ENCODE assay signal across 1 cellular context in the genomic region with DNA sequence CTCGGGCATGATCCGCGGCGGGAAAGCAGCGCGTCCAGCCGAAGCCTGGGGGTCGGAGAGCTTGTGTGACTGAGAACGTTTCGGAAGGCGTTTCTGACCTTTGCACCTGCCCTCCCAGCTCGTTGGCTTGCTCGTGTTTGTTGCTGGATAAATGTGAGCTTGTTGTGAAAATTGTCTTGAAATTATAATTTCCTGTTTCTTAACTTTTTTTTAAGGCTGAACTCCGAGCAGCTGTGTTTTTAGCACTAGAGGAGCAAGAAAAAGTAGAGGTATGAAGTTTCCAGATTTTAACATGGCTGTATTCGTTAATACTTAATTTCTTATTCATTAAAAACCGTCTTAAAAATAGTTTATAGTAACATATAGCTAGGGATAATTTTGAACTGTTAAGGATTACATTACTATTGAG.
A peak's percentile ranks its signal among the peaks of the same experiment; 100 is the strongest.
TF ChIP-seq lines count a peak whose summit lies in the region.

No MANE protein-coding gene starts in this region.

TF ChIP-seq in HepG2, 621 proteins besides CTCF, POLR2A, EP300 and RAD21 (continued from another document and continues in another):
- TF ChIP-seq, protein P1, sequence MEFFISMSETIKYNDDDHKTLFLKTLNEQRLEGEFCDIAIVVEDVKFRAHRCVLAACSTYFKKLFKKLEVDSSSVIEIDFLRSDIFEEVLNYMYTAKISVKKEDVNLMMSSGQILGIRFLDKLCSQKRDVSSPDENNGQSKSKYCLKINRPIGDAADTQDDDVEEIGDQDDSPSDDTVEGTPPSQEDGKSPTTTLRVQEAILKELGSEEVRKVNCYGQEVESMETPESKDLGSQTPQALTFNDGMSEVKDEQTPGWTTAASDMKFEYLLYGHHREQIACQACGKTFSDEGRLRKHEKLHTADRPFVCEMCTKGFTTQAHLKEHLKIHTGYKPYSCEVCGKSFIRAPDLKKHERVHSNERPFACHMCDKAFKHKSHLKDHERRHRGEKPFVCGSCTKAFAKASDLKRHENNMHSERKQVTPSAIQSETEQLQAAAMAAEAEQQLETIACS (CRISPR knock-in tag; IDR thresholded peaks at IDR 0.05) = no peak
- TF ChIP-seq ZBTB38 (CRISPR knock-in tag; IDR thresholded peaks at IDR 0.05) = no peak
- no peak for TF ChIP-seq SCMH1 (CRISPR knock-in tag; IDR thresholded peaks at IDR 0.05; ENCODE audit: borderline replicate concordance)
- no peak for TF ChIP-seq SOX5 (CRISPR knock-in tag; IDR thresholded peaks at IDR 0.05; ENCODE audit: borderline replicate concordance)
- no peak for TF ChIP-seq MBNL3 (CRISPR knock-in tag; conservative IDR thresholded peaks at IDR 0.05)
- TF ChIP-seq, protein P2, sequence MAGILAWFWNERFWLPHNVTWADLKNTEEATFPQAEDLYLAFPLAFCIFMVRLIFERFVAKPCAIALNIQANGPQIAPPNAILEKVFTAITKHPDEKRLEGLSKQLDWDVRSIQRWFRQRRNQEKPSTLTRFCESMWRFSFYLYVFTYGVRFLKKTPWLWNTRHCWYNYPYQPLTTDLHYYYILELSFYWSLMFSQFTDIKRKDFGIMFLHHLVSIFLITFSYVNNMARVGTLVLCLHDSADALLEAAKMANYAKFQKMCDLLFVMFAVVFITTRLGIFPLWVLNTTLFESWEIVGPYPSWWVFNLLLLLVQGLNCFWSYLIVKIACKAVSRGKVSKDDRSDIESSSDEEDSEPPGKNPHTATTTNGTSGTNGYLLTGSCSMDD (CRISPR knock-in tag; IDR thresholded peaks at IDR 0.05) = no peak
- TF ChIP-seq, protein P3, sequence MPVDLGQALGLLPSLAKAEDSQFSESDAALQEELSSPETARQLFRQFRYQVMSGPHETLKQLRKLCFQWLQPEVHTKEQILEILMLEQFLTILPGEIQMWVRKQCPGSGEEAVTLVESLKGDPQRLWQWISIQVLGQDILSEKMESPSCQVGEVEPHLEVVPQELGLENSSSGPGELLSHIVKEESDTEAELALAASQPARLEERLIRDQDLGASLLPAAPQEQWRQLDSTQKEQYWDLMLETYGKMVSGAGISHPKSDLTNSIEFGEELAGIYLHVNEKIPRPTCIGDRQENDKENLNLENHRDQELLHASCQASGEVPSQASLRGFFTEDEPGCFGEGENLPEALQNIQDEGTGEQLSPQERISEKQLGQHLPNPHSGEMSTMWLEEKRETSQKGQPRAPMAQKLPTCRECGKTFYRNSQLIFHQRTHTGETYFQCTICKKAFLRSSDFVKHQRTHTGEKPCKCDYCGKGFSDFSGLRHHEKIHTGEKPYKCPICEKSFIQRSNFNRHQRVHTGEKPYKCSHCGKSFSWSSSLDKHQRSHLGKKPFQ (CRISPR knock-in tag; IDR thresholded peaks at IDR 0.05; ENCODE audit: insufficient replicate concordance) = no peak
- TF ChIP-seq, protein P4, sequence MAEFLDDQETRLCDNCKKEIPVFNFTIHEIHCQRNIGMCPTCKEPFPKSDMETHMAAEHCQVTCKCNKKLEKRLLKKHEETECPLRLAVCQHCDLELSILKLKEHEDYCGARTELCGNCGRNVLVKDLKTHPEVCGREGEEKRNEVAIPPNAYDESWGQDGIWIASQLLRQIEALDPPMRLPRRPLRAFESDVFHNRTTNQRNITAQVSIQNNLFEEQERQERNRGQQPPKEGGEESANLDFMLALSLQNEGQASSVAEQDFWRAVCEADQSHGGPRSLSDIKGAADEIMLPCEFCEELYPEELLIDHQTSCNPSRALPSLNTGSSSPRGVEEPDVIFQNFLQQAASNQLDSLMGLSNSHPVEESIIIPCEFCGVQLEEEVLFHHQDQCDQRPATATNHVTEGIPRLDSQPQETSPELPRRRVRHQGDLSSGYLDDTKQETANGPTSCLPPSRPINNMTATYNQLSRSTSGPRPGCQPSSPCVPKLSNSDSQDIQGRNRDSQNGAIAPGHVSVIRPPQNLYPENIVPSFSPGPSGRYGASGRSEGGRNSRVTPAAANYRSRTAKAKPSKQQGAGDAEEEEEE (CRISPR knock-in tag; IDR thresholded peaks at IDR 0.05; ENCODE audit: borderline replicate concordance) = no peak
- TF ChIP-seq, protein P5, sequence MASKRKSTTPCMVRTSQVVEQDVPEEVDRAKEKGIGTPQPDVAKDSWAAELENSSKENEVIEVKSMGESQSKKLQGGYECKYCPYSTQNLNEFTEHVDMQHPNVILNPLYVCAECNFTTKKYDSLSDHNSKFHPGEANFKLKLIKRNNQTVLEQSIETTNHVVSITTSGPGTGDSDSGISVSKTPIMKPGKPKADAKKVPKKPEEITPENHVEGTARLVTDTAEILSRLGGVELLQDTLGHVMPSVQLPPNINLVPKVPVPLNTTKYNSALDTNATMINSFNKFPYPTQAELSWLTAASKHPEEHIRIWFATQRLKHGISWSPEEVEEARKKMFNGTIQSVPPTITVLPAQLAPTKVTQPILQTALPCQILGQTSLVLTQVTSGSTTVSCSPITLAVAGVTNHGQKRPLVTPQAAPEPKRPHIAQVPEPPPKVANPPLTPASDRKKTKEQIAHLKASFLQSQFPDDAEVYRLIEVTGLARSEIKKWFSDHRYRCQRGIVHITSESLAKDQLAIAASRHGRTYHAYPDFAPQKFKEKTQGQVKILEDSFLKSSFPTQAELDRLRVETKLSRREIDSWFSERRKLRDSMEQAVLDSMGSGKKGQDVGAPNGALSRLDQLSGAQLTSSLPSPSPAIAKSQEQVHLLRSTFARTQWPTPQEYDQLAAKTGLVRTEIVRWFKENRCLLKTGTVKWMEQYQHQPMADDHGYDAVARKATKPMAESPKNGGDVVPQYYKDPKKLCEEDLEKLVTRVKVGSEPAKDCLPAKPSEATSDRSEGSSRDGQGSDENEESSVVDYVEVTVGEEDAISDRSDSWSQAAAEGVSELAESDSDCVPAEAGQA (IDR thresholded peaks at IDR 0.05; ENCODE audit: low read depth) = no peak
- TF ChIP-seq, protein P5 (CRISPR knock-in tag; IDR thresholded peaks at IDR 0.05; ENCODE audit: borderline replicate concordance) = no peak
- TF ChIP-seq, protein P6, sequence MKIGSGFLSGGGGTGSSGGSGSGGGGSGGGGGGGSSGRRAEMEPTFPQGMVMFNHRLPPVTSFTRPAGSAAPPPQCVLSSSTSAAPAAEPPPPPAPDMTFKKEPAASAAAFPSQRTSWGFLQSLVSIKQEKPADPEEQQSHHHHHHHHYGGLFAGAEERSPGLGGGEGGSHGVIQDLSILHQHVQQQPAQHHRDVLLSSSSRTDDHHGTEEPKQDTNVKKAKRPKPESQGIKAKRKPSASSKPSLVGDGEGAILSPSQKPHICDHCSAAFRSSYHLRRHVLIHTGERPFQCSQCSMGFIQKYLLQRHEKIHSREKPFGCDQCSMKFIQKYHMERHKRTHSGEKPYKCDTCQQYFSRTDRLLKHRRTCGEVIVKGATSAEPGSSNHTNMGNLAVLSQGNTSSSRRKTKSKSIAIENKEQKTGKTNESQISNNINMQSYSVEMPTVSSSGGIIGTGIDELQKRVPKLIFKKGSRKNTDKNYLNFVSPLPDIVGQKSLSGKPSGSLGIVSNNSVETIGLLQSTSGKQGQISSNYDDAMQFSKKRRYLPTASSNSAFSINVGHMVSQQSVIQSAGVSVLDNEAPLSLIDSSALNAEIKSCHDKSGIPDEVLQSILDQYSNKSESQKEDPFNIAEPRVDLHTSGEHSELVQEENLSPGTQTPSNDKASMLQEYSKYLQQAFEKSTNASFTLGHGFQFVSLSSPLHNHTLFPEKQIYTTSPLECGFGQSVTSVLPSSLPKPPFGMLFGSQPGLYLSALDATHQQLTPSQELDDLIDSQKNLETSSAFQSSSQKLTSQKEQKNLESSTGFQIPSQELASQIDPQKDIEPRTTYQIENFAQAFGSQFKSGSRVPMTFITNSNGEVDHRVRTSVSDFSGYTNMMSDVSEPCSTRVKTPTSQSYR (CRISPR knock-in tag; IDR thresholded peaks at IDR 0.05; ENCODE audit: borderline replicate concordance) = no peak
- peak; percentile 40; the same call in 1 of the 2 replicates for TF ChIP-seq NCOR1 (IDR thresholded peaks at IDR 0.05; ENCODE audit: borderline replicate concordance, low read length)
- TF ChIP-seq ZFP36 (IDR thresholded peaks at IDR 0.05; ENCODE audit: borderline replicate concordance, low read depth, low read length, partially characterized antibody) = no peak
- no peak for TF ChIP-seq ZNF484 (CRISPR knock-in tag; IDR thresholded peaks at IDR 0.05; ENCODE audit: borderline replicate concordance, low read depth)
- TF ChIP-seq ZSCAN21 (CRISPR knock-in tag; IDR thresholded peaks at IDR 0.05; ENCODE audit: borderline replicate concordance) = no peak
- no peak for TF ChIP-seq SNAI1 (CRISPR knock-in tag; IDR thresholded peaks at IDR 0.05; ENCODE audit: borderline replicate concordance)
- TF ChIP-seq SMC3 (IDR thresholded peaks at IDR 0.05; ENCODE audit: low read length) = no peak
- TF ChIP-seq, protein P7, sequence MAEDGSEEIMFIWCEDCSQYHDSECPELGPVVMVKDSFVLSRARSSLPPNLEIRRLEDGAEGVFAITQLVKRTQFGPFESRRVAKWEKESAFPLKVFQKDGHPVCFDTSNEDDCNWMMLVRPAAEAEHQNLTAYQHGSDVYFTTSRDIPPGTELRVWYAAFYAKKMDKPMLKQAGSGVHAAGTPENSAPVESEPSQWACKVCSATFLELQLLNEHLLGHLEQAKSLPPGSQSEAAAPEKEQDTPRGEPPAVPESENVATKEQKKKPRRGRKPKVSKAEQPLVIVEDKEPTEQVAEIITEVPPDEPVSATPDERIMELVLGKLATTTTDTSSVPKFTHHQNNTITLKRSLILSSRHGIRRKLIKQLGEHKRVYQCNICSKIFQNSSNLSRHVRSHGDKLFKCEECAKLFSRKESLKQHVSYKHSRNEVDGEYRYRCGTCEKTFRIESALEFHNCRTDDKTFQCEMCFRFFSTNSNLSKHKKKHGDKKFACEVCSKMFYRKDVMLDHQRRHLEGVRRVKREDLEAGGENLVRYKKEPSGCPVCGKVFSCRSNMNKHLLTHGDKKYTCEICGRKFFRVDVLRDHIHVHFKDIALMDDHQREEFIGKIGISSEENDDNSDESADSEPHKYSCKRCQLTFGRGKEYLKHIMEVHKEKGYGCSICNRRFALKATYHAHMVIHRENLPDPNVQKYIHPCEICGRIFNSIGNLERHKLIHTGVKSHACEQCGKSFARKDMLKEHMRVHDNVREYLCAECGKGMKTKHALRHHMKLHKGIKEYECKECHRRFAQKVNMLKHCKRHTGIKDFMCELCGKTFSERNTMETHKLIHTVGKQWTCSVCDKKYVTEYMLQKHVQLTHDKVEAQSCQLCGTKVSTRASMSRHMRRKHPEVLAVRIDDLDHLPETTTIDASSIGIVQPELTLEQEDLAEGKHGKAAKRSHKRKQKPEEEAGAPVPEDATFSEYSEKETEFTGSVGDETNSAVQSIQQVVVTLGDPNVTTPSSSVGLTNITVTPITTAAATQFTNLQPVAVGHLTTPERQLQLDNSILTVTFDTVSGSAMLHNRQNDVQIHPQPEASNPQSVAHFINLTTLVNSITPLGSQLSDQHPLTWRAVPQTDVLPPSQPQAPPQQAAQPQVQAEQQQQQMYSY (CRISPR knock-in tag; IDR thresholded peaks at IDR 0.05) = peak; percentile 2; the same call in 1 of the 2 replicates
- no peak for TF ChIP-seq MTA1 (CRISPR knock-in tag; IDR thresholded peaks at IDR 0.05; ENCODE audit: borderline replicate concordance)
- no peak for TF ChIP-seq CHCHD3 (CRISPR knock-in tag; IDR thresholded peaks at IDR 0.05)
- no peak for TF ChIP-seq ZNF335 (CRISPR knock-in tag; IDR thresholded peaks at IDR 0.05)
- TF ChIP-seq, protein P8, sequence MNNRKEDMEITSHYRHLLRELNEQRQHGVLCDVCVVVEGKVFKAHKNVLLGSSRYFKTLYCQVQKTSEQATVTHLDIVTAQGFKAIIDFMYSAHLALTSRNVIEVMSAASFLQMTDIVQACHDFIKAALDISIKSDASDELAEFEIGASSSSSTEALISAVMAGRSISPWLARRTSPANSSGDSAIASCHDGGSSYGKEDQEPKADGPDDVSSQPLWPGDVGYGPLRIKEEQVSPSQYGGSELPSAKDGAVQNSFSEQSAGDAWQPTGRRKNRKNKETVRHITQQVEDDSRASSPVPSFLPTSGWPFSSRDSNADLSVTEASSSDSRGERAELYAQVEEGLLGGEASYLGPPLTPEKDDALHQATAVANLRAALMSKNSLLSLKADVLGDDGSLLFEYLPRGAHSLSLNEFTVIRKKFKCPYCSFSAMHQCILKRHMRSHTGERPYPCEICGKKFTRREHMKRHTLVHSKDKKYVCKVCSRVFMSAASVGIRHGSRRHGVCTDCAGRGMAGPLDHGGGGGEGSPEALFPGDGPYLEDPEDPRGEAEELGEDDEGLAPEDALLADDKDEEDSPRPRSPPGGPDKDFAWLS (CRISPR knock-in tag; IDR thresholded peaks at IDR 0.05; ENCODE audit: borderline replicate concordance) = no peak
- TF ChIP-seq, protein P9, sequence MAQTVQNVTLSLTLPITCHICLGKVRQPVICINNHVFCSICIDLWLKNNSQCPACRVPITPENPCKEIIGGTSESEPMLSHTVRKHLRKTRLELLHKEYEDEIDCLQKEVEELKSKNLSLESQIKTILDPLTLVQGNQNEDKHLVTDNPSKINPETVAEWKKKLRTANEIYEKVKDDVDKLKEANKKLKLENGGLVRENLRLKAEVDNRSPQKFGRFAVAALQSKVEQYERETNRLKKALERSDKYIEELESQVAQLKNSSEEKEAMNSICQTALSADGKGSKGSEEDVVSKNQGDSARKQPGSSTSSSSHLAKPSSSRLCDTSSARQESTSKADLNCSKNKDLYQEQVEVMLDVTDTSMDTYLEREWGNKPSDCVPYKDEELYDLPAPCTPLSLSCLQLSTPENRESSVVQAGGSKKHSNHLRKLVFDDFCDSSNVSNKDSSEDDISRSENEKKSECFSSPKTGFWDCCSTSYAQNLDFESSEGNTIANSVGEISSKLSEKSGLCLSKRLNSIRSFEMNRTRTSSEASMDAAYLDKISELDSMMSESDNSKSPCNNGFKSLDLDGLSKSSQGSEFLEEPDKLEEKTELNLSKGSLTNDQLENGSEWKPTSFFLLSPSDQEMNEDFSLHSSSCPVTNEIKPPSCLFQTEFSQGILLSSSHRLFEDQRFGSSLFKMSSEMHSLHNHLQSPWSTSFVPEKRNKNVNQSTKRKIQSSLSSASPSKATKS (CRISPR knock-in tag; IDR thresholded peaks at IDR 0.05) = no peak
- no peak for TF ChIP-seq MED13 (CRISPR knock-in tag; IDR thresholded peaks at IDR 0.05)
- no peak for TF ChIP-seq IKZF4 (CRISPR knock-in tag; IDR thresholded peaks at IDR 0.05; ENCODE audit: borderline replicate concordance, low read depth, not compliant biosample characterization)
- TF ChIP-seq, protein P10, sequence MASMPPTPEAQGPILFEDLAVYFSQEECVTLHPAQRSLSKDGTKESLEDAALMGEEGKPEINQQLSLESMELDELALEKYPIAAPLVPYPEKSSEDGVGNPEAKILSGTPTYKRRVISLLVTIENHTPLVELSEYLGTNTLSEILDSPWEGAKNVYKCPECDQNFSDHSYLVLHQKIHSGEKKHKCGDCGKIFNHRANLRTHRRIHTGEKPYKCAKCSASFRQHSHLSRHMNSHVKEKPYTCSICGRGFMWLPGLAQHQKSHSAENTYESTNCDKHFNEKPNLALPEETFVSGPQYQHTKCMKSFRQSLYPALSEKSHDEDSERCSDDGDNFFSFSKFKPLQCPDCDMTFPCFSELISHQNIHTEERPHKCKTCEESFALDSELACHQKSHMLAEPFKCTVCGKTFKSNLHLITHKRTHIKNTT (CRISPR knock-in tag; IDR thresholded peaks at IDR 0.05) = no peak
- TF ChIP-seq NR3C1 (CRISPR knock-in tag; IDR thresholded peaks at IDR 0.05) = no peak
